ENCODE assay signal across 8 cellular contexts in genomic region chr2:48448274-48449061, GRCh38. TPM values are rescaled to one million over a fixed set of nuclear protein-coding genes. Genes with fewer than 3 reads are reported as not detected.
DNase-seq lines count a peak whose midpoint lies in the region; ATAC-seq and TF ChIP-seq lines count a peak whose summit lies in the region.

No MANE protein-coding gene starts in this region.

- H3K27ac ChIP-seq in left ventricle myocardium inferior (replicated peaks) (peak overlapping the region; percentile 68), thoracic aorta (peak overlapping the region; percentile 63 to 75)

- no peaks in the 10 kb centered on the region for H3K9me3 ChIP-seq in left ventricle myocardium inferior (replicated peaks)
- no peaks in the 10 kb centered on the region for H3K9me3 ChIP-seq in thoracic aorta

- H3K4me1 Mint-ChIP-seq in activated naive CD4-positive, alpha-beta T cell treated with anti-CD3 and anti-CD28 coated beads, Interleukin-2, amount 50 U/mL, for 24 hours = peaks cover 54% of the 10 kb centered on the region
- H3K4me1 Mint-ChIP-seq in T-helper 2 cell treated with Interferon-gamma antibody and Interleukin-4, amounts not matched to agents 5 μg/mL and 100 μg/mL, for 36 hours (ENCODE audit: low read depth) = peaks cover 49% of the 10 kb centered on the region

- H3K4me3 ChIP-seq in left ventricle myocardium inferior (no peak overlapping the region), thoracic aorta (peak overlapping the region; percentile 29)

- TF ChIP-seq CTCF in left ventricle myocardium inferior (IDR thresholded peaks at IDR 0.05; ENCODE audit: borderline replicate concordance) (no peak), thoracic aorta (IDR thresholded peaks at IDR 0.05) (no peak)

- no peaks in the 10 kb centered on the region for H3K27me3 Mint-ChIP-seq in activated naive CD4-positive, alpha-beta T cell treated with anti-CD3 and anti-CD28 coated beads, Interleukin-2, amount 50 U/mL, for 24 hours
- H3K27me3 Mint-ChIP-seq in T-helper 2 cell treated with Interferon-gamma antibody and Interleukin-4, amounts not matched to agents 5 μg/mL and 100 μg/mL, for 36 hours (ENCODE audit: low read depth) = no peaks in the 10 kb centered on the region

- H3K36me3 ChIP-seq in left ventricle myocardium inferior = peaks cover 20% of the 10 kb centered on the region
- no peaks in the 10 kb centered on the region for H3K36me3 ChIP-seq in thoracic aorta

- no peaks in the 10 kb centered on the region for H3K27me3 ChIP-seq in left ventricle myocardium inferior (ENCODE audit: low read depth)
- no peaks in the 10 kb centered on the region for H3K27me3 ChIP-seq in thoracic aorta (replicated peaks; ENCODE audit: insufficient read depth)

- no peaks in the 10 kb centered on the region for H3K36me3 Mint-ChIP-seq in activated naive CD4-positive, alpha-beta T cell treated with anti-CD3 and anti-CD28 coated beads, Interleukin-2, amount 50 U/mL, for 24 hours
- H3K36me3 Mint-ChIP-seq in T-helper 2 cell treated with Interferon-gamma antibody and Interleukin-4, amounts not matched to agents 5 μg/mL and 100 μg/mL, for 36 hours (ENCODE audit: low read depth) = peaks cover 28% of the 10 kb centered on the region

- H3K9me3 Mint-ChIP-seq in activated naive CD4-positive, alpha-beta T cell treated with anti-CD3 and anti-CD28 coated beads, Interleukin-2, amount 50 U/mL, for 24 hours = no peaks in the 10 kb centered on the region
- H3K9me3 Mint-ChIP-seq in T-helper 2 cell treated with Interferon-gamma antibody and Interleukin-4, amounts not matched to agents 5 μg/mL and 100 μg/mL, for 36 hours = no peaks in the 10 kb centered on the region

- no peak for DNase-seq in activated naive CD4-positive, alpha-beta T cell treated with anti-CD3 and anti-CD28 coated beads, Interleukin-2, amount 50 U/mL, for 16 hours
- DNase-seq in T-helper 2 cell treated with Interferon-gamma antibody and Interleukin-4, amounts not matched to agents 5 μg/mL and 100 μg/mL, for 36 hours (ENCODE audit: low spot score) = peak; percentile 21
- DNase-seq in left ventricle myocardium inferior (no peak), thoracic aorta (ENCODE audit: low spot score) (no peak), NCI-H748 (lab: John Stamatoyannopoulos, UW; ENCODE audit: unreplicated experiment) (no peak), NCI-H510A treated with DMSO at 0.1 percent for 48 hours (lab: John Stamatoyannopoulos, UW) (no peak)

- peak overlapping the region; percentile 82 for H3K27ac Mint-ChIP-seq in activated naive CD4-positive, alpha-beta T cell treated with anti-CD3 and anti-CD28 coated beads, Interleukin-2, amount 50 U/mL, for 24 hours
- H3K27ac Mint-ChIP-seq in T-helper 2 cell treated with Interferon-gamma antibody and Interleukin-4, amounts not matched to agents 5 μg/mL and 100 μg/mL, for 36 hours = peak overlapping the region; percentile 98

- H3K4me3 Mint-ChIP-seq in activated naive CD4-positive, alpha-beta T cell treated with anti-CD3 and anti-CD28 coated beads, Interleukin-2, amount 50 U/mL, for 24 hours = peak overlapping the region; percentile 63
- H3K4me3 Mint-ChIP-seq in T-helper 2 cell treated with Interferon-gamma antibody and Interleukin-4, amounts not matched to agents 5 μg/mL and 100 μg/mL, for 36 hours = peak overlapping the region; percentile 84

- ATAC-seq in HG03135 (IDR thresholded peaks at IDR 0.05; ENCODE audit: unreplicated experiment) (peak; percentile 50), thoracic aorta (ENCODE audit: insufficient number of reproducible peaks, low FRiP score, low read depth) (no peak)

- peaks cover 43% of the 10 kb centered on the region for H3K4me1 ChIP-seq in left ventricle myocardium inferior
- peaks cover 23 to 41% of the 10 kb centered on the region in 2 donors for H3K4me1 ChIP-seq in thoracic aorta (ENCODE audit: control insufficient read depth in 1 of 2, low read depth in 2 of 2)

- intact Hi-C loops in left ventricle myocardium inferior (cut with micrococcal nuclease) = no loop called here

RNA-seq across cellular contexts. Expression of gene PPP1R21, which starts 7.9 kb away (rescaled TPM):
- 10.8 TPM for total RNA-seq in left ventricle myocardium inferior
- total RNA-seq in thoracic aorta = 10 to 100 TPM; 23.8 to 29.7 TPM
